In genomic region chr12:122072031-122072970, GRCh38 we compare ENCODE assay signal across 8 cellular contexts. TPM values are rescaled to one million over a fixed set of nuclear protein-coding genes. Genes with fewer than 3 reads are reported as not detected.
DNase-seq lines count a peak whose midpoint lies in the region; ATAC-seq and TF ChIP-seq lines count a peak whose summit lies in the region.

No MANE protein-coding gene starts in this region.

- peaks cover 28% of the 10 kb centered on the region for H3K4me1 Mint-ChIP-seq in osteocyte (ENCODE audit: unreplicated experiment)

- peak overlapping the region; percentile 29 for H3K4me3 Mint-ChIP-seq in osteocyte (ENCODE audit: unreplicated experiment)

- ATAC-seq in esophagus mucosa = peak; percentile 31
- no peak for ATAC-seq in HG03175 (IDR thresholded peaks at IDR 0.05; ENCODE audit: unreplicated experiment)

- H3K36me3 Mint-ChIP-seq in osteocyte (ENCODE audit: unreplicated experiment) = no peaks in the 10 kb centered on the region

- no peak for TF ChIP-seq CTCF in osteocyte (IDR thresholded peaks at IDR 0.05)

- peak overlapping the region; percentile 75 for H3K27ac Mint-ChIP-seq in osteocyte (ENCODE audit: unreplicated experiment)

- no peaks in the 10 kb centered on the region for H3K27me3 Mint-ChIP-seq in osteocyte (ENCODE audit: unreplicated experiment)

- H3K9me3 Mint-ChIP-seq in osteocyte (ENCODE audit: unreplicated experiment) = no peaks in the 10 kb centered on the region

- DNase-seq in COLO829 (ENCODE audit: low spot score) = peak; percentile 43
- peak; percentile 98 for DNase-seq in NCI-H69 (lab: John Stamatoyannopoulos, UW)
- DNase-seq in osteocyte (ENCODE audit: extremely low spot score, unreplicated experiment) = no peak
- DNase-seq in activated effector memory CD4-positive, alpha-beta T cell treated with Interleukin-2 at 50 U/mL for 16 hours = no peak
- DNase-seq in HT-29 (ENCODE audit: low spot score) = no peak
- no peak for DNase-seq in activated naive CD4-positive, alpha-beta T cell (lab: John Stamatoyannopoulos, UW)

RNA-seq across cellular contexts. Expression of gene MLXIP, which starts 6.3 kb away (rescaled TPM):
- total RNA-seq in esophagus mucosa = 13.1 TPM
- 51.8 and 54.5 TPM in 2 replicates for total RNA-seq in osteocyte
- 22.8 and 31.3 TPM in 2 replicates for total RNA-seq in HT-29 (2014; rRNA removed; shearing (Covaris generic))

RNA-seq across cellular contexts. Expression of gene BCL7A, which starts 50.6 kb away (rescaled TPM):
- total RNA-seq in esophagus mucosa = 2.3 TPM
- total RNA-seq in osteocyte = 10.0 and 11.8 TPM in 2 replicates
- 8.3 and 11.0 TPM in 2 replicates for total RNA-seq in HT-29 (2014; rRNA removed; shearing (Covaris generic))

Comparison
In these comparisons a context has a peak if more than half of its experiments do, and no peak if none do; other contexts are left out.
1. DNase-seq: peak in COLO829 (single experiment) and NCI-H69 (single experiment); none in osteocyte (single experiment), activated effector memory CD4-positive, alpha-beta T cell treated with Interleukin-2 at 50 U/mL for 16 hours (single experiment), HT-29 (single experiment) and activated naive CD4-positive, alpha-beta T cell (0 of 4).